8 cellular contexts compared by ENCODE assay signal in genomic region chr10:133393401-133394063, GRCh38. TPM values are rescaled to one million over a fixed set of nuclear protein-coding genes. Genes with fewer than 3 reads are reported as not detected.
DNase-seq lines count a peak whose midpoint lies in the region; ATAC-seq and TF ChIP-seq lines count a peak whose summit lies in the region.

No MANE protein-coding gene starts in this region.

- no peak for TF ChIP-seq POLR2A in upper lobe of left lung (IDR thresholded peaks at IDR 0.05)

- H3K27me3 Mint-ChIP-seq in activated naive CD4-positive, alpha-beta T cell treated with anti-CD3 and anti-CD28 coated beads, Interleukin-2, amount 50 U/mL, for 24 hours: no peaks in the 10 kb centered on the region
- H3K27me3 Mint-ChIP-seq in memory B cell: no peaks in the 10 kb centered on the region

- TF ChIP-seq CTCF in ascending aorta (IDR thresholded peaks at IDR 0.05): no peak
- no peak for TF ChIP-seq CTCF in upper lobe of left lung (IDR thresholded peaks at IDR 0.05)

- H3K4me3 Mint-ChIP-seq in activated naive CD4-positive, alpha-beta T cell treated with anti-CD3 and anti-CD28 coated beads, Interleukin-2, amount 50 U/mL, for 24 hours: peak overlapping the region; percentile 98
- H3K4me3 Mint-ChIP-seq in memory B cell: peak overlapping the region; percentile 89

- H3K9me3 Mint-ChIP-seq in activated naive CD4-positive, alpha-beta T cell treated with anti-CD3 and anti-CD28 coated beads, Interleukin-2, amount 50 U/mL, for 24 hours: no peaks in the 10 kb centered on the region
- H3K9me3 Mint-ChIP-seq in memory B cell: no peaks in the 10 kb centered on the region

- DNase-seq in activated naive CD4-positive, alpha-beta T cell (lab: John Stamatoyannopoulos, UW): no peak
- DNase-seq in ascending aorta (ENCODE audit: low spot score in 2 of 2) (no peak), memory B cell (ENCODE audit: low spot score in 2 of 2) (no peak), upper lobe of left lung (no peak), C1 segment of cervical spinal cord (lab: John Stamatoyannopoulos, UW) (no peak)

- H3K4me1 Mint-ChIP-seq in activated naive CD4-positive, alpha-beta T cell treated with anti-CD3 and anti-CD28 coated beads, Interleukin-2, amount 50 U/mL, for 24 hours: peaks cover 63% of the 10 kb centered on the region
- peaks cover 46% of the 10 kb centered on the region for H3K4me1 Mint-ChIP-seq in memory B cell

- TF ChIP-seq EP300 in upper lobe of left lung (IDR thresholded peaks at IDR 0.05): no peak

- H3K4me3 ChIP-seq in ascending aorta (peak overlapping the region; percentile 85 to 97), upper lobe of left lung (peak overlapping the region in 3 of 4 donors; percentile 78 to 99 (median 84))

- H3K27me3 ChIP-seq in ascending aorta (no peaks in the 10 kb centered on the region), upper lobe of left lung (no peaks in the 10 kb centered on the region)

- whole genome bisulfite sequencing in upper lobe of left lung, 2 donors: 37 to 38% methylated on average over 22 to 27 of the region's 27 CpGs

- H3K36me3 Mint-ChIP-seq in activated naive CD4-positive, alpha-beta T cell treated with anti-CD3 and anti-CD28 coated beads, Interleukin-2, amount 50 U/mL, for 24 hours: peaks cover 1% of the 10 kb centered on the region
- peaks cover 15% of the 10 kb centered on the region for H3K36me3 Mint-ChIP-seq in memory B cell

- intact Hi-C loops in ascending aorta (cut with DNase I): loop anchor here (1.0 to 5.0 kb wide), 4 partner anchors 14 to 131 kb away; partner anchors contain the start of genes ECHS1, PAOX, TUBGCP2 and ZNF511

- H3K9me3 ChIP-seq in ascending aorta: no peaks in the 10 kb centered on the region
- no peaks in the 10 kb centered on the region for H3K9me3 ChIP-seq in upper lobe of left lung

- H3K36me3 ChIP-seq in ascending aorta (peaks cover 3 to 22% of the 10 kb centered on the region in 2 donors), upper lobe of left lung (peaks cover 0 to 33% (median 10%) of the 10 kb centered on the region in 4 donors)

- H3K27ac ChIP-seq in ascending aorta (peak overlapping the region in 1 of 2 donors; percentile 82), upper lobe of left lung (peak overlapping the region; percentile 75 to 92 (median 84))

- ATAC-seq in memory B cell (ENCODE audit: low read depth): no peak
- ATAC-seq in upper lobe of left lung (ENCODE audit: low FRiP score in 2 of 2): no peak
- ATAC-seq in GM19452 (IDR thresholded peaks at IDR 0.05; ENCODE audit: unreplicated experiment): no peak
- ATAC-seq in HG03378 (IDR thresholded peaks at IDR 0.05; ENCODE audit: unreplicated experiment): no peak

- peaks cover 0 to 14% of the 10 kb centered on the region in 2 donors for H3K4me1 ChIP-seq in ascending aorta
- H3K4me1 ChIP-seq in upper lobe of left lung: peaks cover 10 to 24% (median 13%) of the 10 kb centered on the region in 4 donors

- peak overlapping the region; percentile 76 for H3K27ac Mint-ChIP-seq in activated naive CD4-positive, alpha-beta T cell treated with anti-CD3 and anti-CD28 coated beads, Interleukin-2, amount 50 U/mL, for 24 hours
- peak overlapping the region; percentile 84 for H3K27ac Mint-ChIP-seq in memory B cell

RNA-seq across cellular contexts. Expression of gene MTG1, which starts 0.4 kb away (rescaled TPM):
- 37.8 TPM for total RNA-seq in ascending aorta
- 100 to 1,000 TPM in 1 of 6 donors, 10 to 100 TPM in 5; 21.0 to 155 (median 40.8) TPM for total RNA-seq in upper lobe of left lung

RNA-seq across cellular contexts. Expression of gene PAOX, which starts 14.5 kb away (rescaled TPM):
- total RNA-seq in ascending aorta (1.4 TPM), upper lobe of left lung (10 to 100 TPM in 3 of 6 donors, 1 to 10 TPM in 3; 4.7 to 24.1 (median 10.3) TPM)

RNA-seq across cellular contexts. Expression of gene ECHS1, which starts 20.4 kb away (rescaled TPM):
- total RNA-seq in ascending aorta: 68.0 TPM
- 10 to 100 TPM; 32.5 to 69.6 (median 53.2) TPM for total RNA-seq in upper lobe of left lung

RNA-seq across cellular contexts. Expression of gene SPRN, which starts 30.9 kb away (rescaled TPM):
- total RNA-seq in ascending aorta: not detected
- under 1 TPM in 1 of 6 donors, not detected in 5; 0.20 TPM for total RNA-seq in upper lobe of left lung

RNA-seq across cellular contexts. Expression of gene FUOM, which starts 35.7 kb away (rescaled TPM):
- total RNA-seq in ascending aorta (38.5 TPM), upper lobe of left lung (10 to 100 TPM; 15.4 to 37.5 (median 26.0) TPM)
